8 cellular contexts compared by ENCODE assay signal in the genomic region with DNA sequence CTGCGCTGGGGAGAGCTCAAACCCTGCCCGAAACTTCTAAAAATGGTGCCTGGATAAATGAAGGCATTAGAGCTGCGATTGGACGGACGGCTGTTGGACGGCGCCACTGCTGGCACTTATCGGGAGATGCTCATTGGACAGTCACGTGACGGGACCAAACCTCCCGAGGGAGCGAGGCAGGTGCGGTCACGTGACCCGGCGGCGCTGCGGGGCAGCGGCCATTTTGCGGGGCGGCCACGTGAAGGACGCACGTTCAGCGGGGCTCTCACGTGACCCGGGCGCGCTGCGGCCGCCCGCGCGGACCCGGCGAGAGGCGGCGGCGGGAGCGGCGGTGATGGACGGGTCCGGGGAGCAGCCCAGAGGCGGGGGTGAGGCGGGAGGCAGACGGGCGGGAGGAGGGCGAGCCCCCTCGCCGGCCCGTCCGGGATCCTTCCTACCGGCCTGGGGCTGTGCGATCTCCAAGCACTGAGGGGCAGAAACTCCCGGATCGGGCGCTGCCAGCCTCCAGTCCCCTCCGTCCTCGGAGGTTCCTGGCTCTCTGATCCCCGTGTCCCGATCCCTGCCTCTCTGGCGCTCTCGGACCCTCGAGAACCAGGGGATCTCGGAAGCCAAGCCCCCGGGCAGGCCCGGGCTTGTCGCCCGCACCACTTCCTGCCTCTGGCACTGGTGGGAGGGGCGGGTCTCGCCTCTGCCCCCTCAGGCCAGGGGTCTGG. TPM values are rescaled to one million over a fixed set of nuclear protein-coding genes. Genes with fewer than 3 reads are reported as not detected.
DNase-seq lines count a peak whose midpoint lies in the region; ATAC-seq lines count a peak whose summit lies in the region.

A gene (plus strand): TSS at position 281 of the 713 bp plus-strand sequence. CDS start 54 bp downstream, at position 335.

- peak within 1 kb of the TSS; percentile 94 to 100 (median 98) for H3K9ac ChIP-seq in BLaER1 treated with 17β-estradiol and CSF1 and Interleukin-3, amounts not matched to agents 10 nM and 100 nM

- H3K4me1 ChIP-seq in BLaER1 treated with 17β-estradiol and CSF1 and Interleukin-3, amounts not matched to agents 10 nM and 100 nM = peaks cover 52 to 90% (median 73%) of the 10 kb centered on the region in 10 experiments

- H4K20me1 ChIP-seq in BLaER1 treated with 17β-estradiol and CSF1 and Interleukin-3, amounts not matched to agents 10 nM and 100 nM = peaks cover 0 to 10% (median 0%) of the 10 kb centered on the region in 11 experiments; a peak in 6 of 22 replicates

- H3K4me3 ChIP-seq in BLaER1 treated with 17β-estradiol and CSF1 and Interleukin-3, amounts not matched to agents 10 nM and 100 nM = peak within 1 kb of the TSS; percentile 80 to 99 (median 92)

- ATAC-seq in GM19324 (IDR thresholded peaks at IDR 0.05; ENCODE audit: low FRiP score, unreplicated experiment) = peak; percentile 93
- peak; percentile 75 for ATAC-seq in HG03460 (IDR thresholded peaks at IDR 0.05; ENCODE audit: unreplicated experiment)
- ATAC-seq in left lobe of liver = peak; percentile 93

- H3K36me3 ChIP-seq in BLaER1 treated with 17β-estradiol and CSF1 and Interleukin-3, amounts not matched to agents 10 nM and 100 nM = peaks cover 26 to 41% (median 33%) of the 10 kb centered on the region in 11 experiments; a peak in 21 of 22 replicates

- H3K9me3 ChIP-seq in BLaER1 treated with 17β-estradiol and CSF1 and Interleukin-3, amounts not matched to agents 10 nM and 100 nM (replicated peaks in 1 of 11) = peaks cover 0 to 1% (median 0%) of the 10 kb centered on the region in 11 experiments; a peak in 8 of 22 replicates

- DNase-seq in NCI-H526 treated with DMSO at 0.1 percent for 48 hours (lab: John Stamatoyannopoulos, UW) = peak; percentile 82
- peak; percentile 79 for DNase-seq in activated CD4-positive, alpha-beta T cell treated with anti-CD3 and anti-CD28 coated beads, Interleukin-2, amount 50 U/mL, for 1 hour
- peak; percentile 58 for DNase-seq in cortex of kidney (lab: John Stamatoyannopoulos, UW)
- DNase-seq in left lobe of liver (ENCODE audit: low spot score) = peak; percentile 99
- DNase-seq in stimulated activated CD4-positive, alpha-beta T cell treated with anti-CD3 and anti-CD28 coated beads, Interleukin-2, amount 100 ng/mL, for 24 hours = peak; percentile 96 to 98

- H3K4me2 ChIP-seq in BLaER1 treated with 17β-estradiol and CSF1 and Interleukin-3, amounts not matched to agents 10 nM and 100 nM = peak within 1 kb of the TSS; percentile 85 to 100 (median 98)

- peak within 1 kb of the TSS; percentile 96 to 100 (median 98) for H3K27ac ChIP-seq in BLaER1 treated with 17β-estradiol and CSF1 and Interleukin-3, amounts not matched to agents 10 nM and 100 nM

- no peaks in the 10 kb centered on the region for H3K27me3 ChIP-seq in BLaER1 treated with 17β-estradiol and CSF1 and Interleukin-3, amounts not matched to agents 10 nM and 100 nM

RNA-seq across cellular contexts. Expression of the gene that starts here (rescaled TPM):
- 18.9 TPM for total RNA-seq in left lobe of liver

Comparison
In these comparisons a context has a peak if more than half of its experiments do, and no peak if none do; other contexts are left out.
1. Peak in every context shown above with its lines: DNase-seq, ATAC-seq, H3K4me3 ChIP-seq and H3K27ac ChIP-seq.